In genomic region chr11:75263944-75264349, GRCh38 we compare ENCODE assay signal across 1 cellular context.
TF ChIP-seq lines count a peak whose summit lies in the region.

No MANE protein-coding gene starts in this region.

TF ChIP-seq in HCT116, 20 proteins besides CTCF, POLR2A, EP300 and RAD21 (continued from another document):
- TF ChIP-seq SIN3A (IDR thresholded peaks at IDR 0.05; ENCODE audit: low read depth): no peak
